ENCODE assay signal across 8 cellular contexts in genomic region chr6:43247115-43247999, GRCh38. TPM values are rescaled to one million over a fixed set of nuclear protein-coding genes. Genes with fewer than 3 reads are reported as not detected.
A peak's percentile ranks its signal among the peaks of the same experiment; 100 is the strongest.
DNase-seq lines count a peak whose midpoint lies in the region; ATAC-seq and TF ChIP-seq lines count a peak whose summit lies in the region.

No MANE protein-coding gene starts in this region.

- peak overlapping the region; percentile 84 for H3K4me3 ChIP-seq in endodermal cell (ENCODE audit: low read length)

- peak overlapping the region; percentile 48 for H3K27ac ChIP-seq in endodermal cell (ENCODE audit: low read depth, low read length)

- H3K27ac Mint-ChIP-seq in endodermal cell, result peak overlapping the region; percentile 84
- peak overlapping the region; percentile 68 for H3K27ac Mint-ChIP-seq in mesothelial cell of epicardium

- no peak for TF ChIP-seq CTCF in endodermal cell (conservative IDR thresholded peaks at IDR 0.05)
- no peak for TF ChIP-seq CTCF in mesothelial cell of epicardium (IDR thresholded peaks at IDR 0.05; ENCODE audit: unreplicated experiment)

- DNase-seq in AG20443 (ENCODE audit: low spot score), result peak; percentile 91
- DNase-seq in GM19240 (ENCODE audit: insufficient read length, low spot score), result peak; percentile 100
- DNase-seq in NCI-H82 (lab: John Stamatoyannopoulos, UW), result peak; percentile 85
- DNase-seq in activated CD8-positive, alpha-beta memory T cell treated with anti-CD3 and anti-CD28 coated beads, Interleukin-2, amount 50 U/mL, for 1 hour (ENCODE audit: extremely low read depth), result peak; percentile 29
- DNase-seq in endodermal cell, result peak; percentile 95
- DNase-seq in mesothelial cell of epicardium (ENCODE audit: low spot score in 2 of 2, unreplicated experiment in 2 of 2), result peak; percentile 54 to 78
- peak; percentile 54 for DNase-seq in stimulated activated CD8-positive, alpha-beta memory T cell treated with anti-CD3 and anti-CD28 coated beads, Interleukin-15, amount 100 ng/mL, for 24 hours (ENCODE audit: low read depth)

- no peak overlapping the region for H3K9ac ChIP-seq in endodermal cell (ENCODE audit: extremely low read depth, low read length, poor library complexity, severe bottlenecking)

- WGBS in endodermal cell (ENCODE audit: insufficient coverage in 1 of 2, insufficient read length in 1 of 2), 2 experiments, result 8 to 23% methylated on average over 18 to 46 of the region's 46 CpGs

- ATAC-seq in HG03442 (IDR thresholded peaks at IDR 0.05; ENCODE audit: unreplicated experiment), result peak; percentile 85

- no peaks in the 10 kb centered on the region for H3K9me3 ChIP-seq in endodermal cell (ENCODE audit: control insufficient read depth, low read length)

- peaks cover 61% of the 10 kb centered on the region for H3K27me3 ChIP-seq in endodermal cell (ENCODE audit: control insufficient read depth, insufficient read depth, low read length, poor library complexity, severe bottlenecking)

- H3K27me3 Mint-ChIP-seq in endodermal cell (ENCODE audit: insufficient read depth), result peaks cover 39% of the 10 kb centered on the region
- peaks cover 30% of the 10 kb centered on the region for H3K27me3 Mint-ChIP-seq in mesothelial cell of epicardium (ENCODE audit: low read depth)

- no peaks in the 10 kb centered on the region for H3K4me1 ChIP-seq in endodermal cell (ENCODE audit: control insufficient read depth, insufficient read depth, low read length)

- H3K4me1 Mint-ChIP-seq in endodermal cell, result peaks cover 22% of the 10 kb centered on the region
- H3K4me1 Mint-ChIP-seq in mesothelial cell of epicardium, result peaks cover 27% of the 10 kb centered on the region

- H3K4me3 Mint-ChIP-seq in endodermal cell (peak overlapping the region; percentile 78), mesothelial cell of epicardium (peak overlapping the region; percentile 78)

- H3K36me3 Mint-ChIP-seq in endodermal cell (ENCODE audit: low read depth), result no peaks in the 10 kb centered on the region
- no peaks in the 10 kb centered on the region for H3K36me3 Mint-ChIP-seq in mesothelial cell of epicardium

- H3K9me3 Mint-ChIP-seq in endodermal cell, result no peaks in the 10 kb centered on the region
- no peaks in the 10 kb centered on the region for H3K9me3 Mint-ChIP-seq in mesothelial cell of epicardium

- H3K36me3 ChIP-seq in endodermal cell (ENCODE audit: control insufficient read depth, insufficient read depth, low read length), result no peaks in the 10 kb centered on the region

RNA-seq across cellular contexts. Expression of gene TTBK1, which starts 4.1 kb away (rescaled TPM):
- total RNA-seq in endodermal cell (under 1 TPM; 0.62 TPM), mesothelial cell of epicardium (0.29 to 0.34 TPM (median 0.29 TPM) in 3 replicates)
- polyA plus RNA-seq in endodermal cell (2013, experiment 1 of 2), result 2.1 TPM
- polyA plus RNA-seq in endodermal cell (2013, experiment 2 of 2), result 1.6 TPM

RNA-seq across cellular contexts. Expression of gene DNPH1, which starts 18.1 kb away (rescaled TPM):
- total RNA-seq in endodermal cell, result 10 to 100 TPM; 48.2 to 66.5 TPM
- 64.4 TPM for polyA plus RNA-seq in endodermal cell (2013, experiment 1 of 2)
- polyA plus RNA-seq in endodermal cell (2013, experiment 2 of 2), result 61.0 TPM
- 49.0 to 52.3 TPM (median 49.4 TPM) in 3 replicates for total RNA-seq in mesothelial cell of epicardium

RNA-seq across cellular contexts. Expression of gene SLC22A7, which starts 50.7 kb away (rescaled TPM):
- total RNA-seq in endodermal cell (not detected), mesothelial cell of epicardium (not detected in 3 replicates)
- polyA plus RNA-seq in endodermal cell (2013, experiment 1 of 2), result not detected
- not detected for polyA plus RNA-seq in endodermal cell (2013, experiment 2 of 2)

Comparison
In these comparisons a context has a peak if more than half of its experiments do, and no peak if none do; other contexts are left out.
1. Peak in every context shown above with its lines: DNase-seq, ATAC-seq, H3K4me3 ChIP-seq and H3K27ac ChIP-seq.
2. DNase-seq: peak in every context shown above with its lines; median percentile 100 in GM19240; 95 in endodermal cell; 91 in AG20443; 85 in NCI-H82; 66 in mesothelial cell of epicardium; 54 in stimulated activated CD8-positive, alpha-beta memory T cell treated with anti-CD3 and anti-CD28 coated beads, Interleukin-15, amount 100 ng/mL, for 24 hours; 29 in activated CD8-positive, alpha-beta memory T cell treated with anti-CD3 and anti-CD28 coated beads, Interleukin-2, amount 50 U/mL, for 1 hour.